ENCODE assay signal across 14 cellular contexts in the genomic region with DNA sequence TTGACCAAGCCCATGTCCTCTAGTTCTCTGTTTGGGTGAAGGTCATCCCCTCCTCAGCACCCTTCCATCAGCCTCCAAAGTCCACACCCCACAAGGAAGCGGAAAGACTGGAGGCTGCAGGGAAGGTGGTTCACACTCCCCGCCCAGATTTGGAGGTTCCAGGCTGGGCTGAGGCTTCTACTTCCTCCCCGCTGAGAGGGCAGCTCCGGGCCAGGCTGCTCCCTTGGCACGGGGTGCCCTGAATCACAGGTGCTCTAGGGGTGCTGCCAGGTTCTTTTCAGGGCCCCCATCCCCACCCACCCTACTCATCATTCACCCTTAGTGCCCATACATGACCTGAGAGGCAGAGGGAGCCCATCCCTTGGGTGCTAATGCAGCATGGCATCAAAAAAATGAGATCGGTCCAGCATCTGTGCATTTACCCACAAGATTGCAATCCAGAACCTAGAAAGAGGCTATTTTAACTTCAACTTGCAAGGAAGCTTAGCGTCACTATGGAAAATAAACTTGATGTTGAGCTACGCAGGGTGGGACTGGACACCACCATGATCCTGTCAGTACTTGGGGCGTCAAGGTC.
"Had no signal": no experiment of that assay in that cellular context is flagged by ENCODE, and none has a peak within 500 bp of the region (broad histone marks: within the 10 kb centered on the region; RNA-seq: fewer than 3 reads in every experiment).

No MANE protein-coding gene starts in this region.

- H3K36me3 ChIP-seq: left ventricle myocardium inferior, SJSA1, upper lobe of left lung had no signal

- H3K4me3 ChIP-seq: dorsolateral prefrontal cortex, left ventricle myocardium inferior, SJSA1, upper lobe of left lung had no signal

- H3K4me1 ChIP-seq: SJSA1 had no signal

- DNase-seq: activated CD4-positive, alpha-beta memory T cell treated with anti-CD3 and anti-CD28 coated beads, Interleukin-2, amount 10 ng/mL, durations not matched to agents 7 days and 5 days; activated CD4-positive, alpha-beta T cell treated with anti-CD3 and anti-CD28 coated beads for 1 hour; activated naive CD4-positive, alpha-beta T cell treated with anti-CD3 and anti-CD28 coated beads for 36 hours; activated T-cell treated with anti-CD3 and anti-CD28 coated beads, Interleukin-2, amount 50 U/mL, for 72 hours; foreskin keratinocyte; left ventricle myocardium inferior; mesendoderm; stimulated activated CD4-positive, alpha-beta T cell treated with anti-CD3 and anti-CD28 coated beads, Interleukin-2, amount 100 ng/mL, for 24 hours; stimulated activated naive CD4-positive, alpha-beta T cell; T1000; upper lobe of left lung had no signal

- H3K9me3 ChIP-seq: SJSA1 had no signal

- H3K27ac ChIP-seq: dorsolateral prefrontal cortex, foreskin keratinocyte, parathyroid adenoma, SJSA1, upper lobe of left lung had no signal

- ATAC-seq: activated T-cell treated with anti-CD3 and anti-CD28 coated beads, Interleukin-2, amount 50 U/mL, for 72 hours; foreskin keratinocyte had no signal

- H3K27me3 ChIP-seq: dorsolateral prefrontal cortex, foreskin keratinocyte, SJSA1, upper lobe of left lung had no signal
